23 cellular contexts compared by ENCODE assay signal in the genomic region with DNA sequence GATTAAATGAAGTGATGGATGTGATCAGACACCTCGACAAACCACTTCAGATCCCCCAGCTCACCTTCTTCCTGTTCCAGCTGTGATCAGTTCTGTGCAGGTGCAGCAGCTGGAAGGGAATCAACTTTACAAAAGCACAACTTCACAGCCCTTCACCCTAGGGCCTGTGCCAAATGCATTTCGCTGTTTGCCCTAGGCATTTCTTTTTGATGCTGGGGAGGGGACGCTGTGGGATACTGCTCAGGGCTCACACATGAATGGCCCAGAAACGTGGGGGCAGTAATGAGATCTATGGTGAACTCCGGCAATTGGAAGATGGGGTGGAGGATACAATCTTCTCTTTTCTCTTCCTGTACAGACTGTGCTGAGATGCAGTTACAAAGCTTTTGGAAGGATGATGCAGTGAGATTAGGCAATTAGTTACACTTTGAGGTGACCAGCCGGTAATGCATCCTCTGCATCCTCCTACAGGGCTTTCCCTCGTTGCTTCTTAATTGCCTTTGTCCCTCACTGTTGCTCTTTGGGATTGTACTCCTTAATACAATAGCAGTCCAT.
A peak's percentile ranks its signal among the peaks of the same experiment; 100 is the strongest.
DNase-seq lines count a peak whose midpoint lies in the region; ATAC-seq and TF ChIP-seq lines count a peak whose summit lies in the region.
"Had no signal": no experiment of that assay in that cellular context is flagged by ENCODE, and none has a peak within 500 bp of the region (broad histone marks: within the 10 kb centered on the region; RNA-seq: fewer than 3 reads in every experiment).

No MANE protein-coding gene starts in this region.

- H3K27ac Mint-ChIP-seq in WTC11, result no peak overlapping the region
- H3K27ac Mint-ChIP-seq: CD4-positive, alpha-beta T cell had no signal

- no peaks in the 10 kb centered on the region for H3K9me3 Mint-ChIP-seq in WTC11
- H3K9me3 Mint-ChIP-seq: CD4-positive, alpha-beta T cell had no signal

- H3K27ac ChIP-seq in trophoblast cell (ENCODE audit: low read depth, low read length), result no peak overlapping the region
- no peak overlapping the region for H3K27ac ChIP-seq in mammary epithelial cell (ENCODE audit: insufficient read depth, low read depth, low read length)
- H3K27ac ChIP-seq: 22Rv1, BLaER1 had no signal

- no TSS peak for BruUV-seq in mammary epithelial cell (replicated peaks; lab: Mats Ljungman, UMichigan)

- no peak overlapping the region for H2BK5ac ChIP-seq in trophoblast cell (ENCODE audit: low read depth, low read length, poor library complexity)

- intact Hi-C loops in mammary epithelial cell (cut with micrococcal nuclease), result no loop called here

- POLR2A ChIA-PET in WTC11 (lab: Charles Lee), result interaction anchor here (0.6 kb wide), 1 partner anchor 1360 kb away, joined by 5 read pairs; no protein-coding TSS in a partner anchor

- no peaks in the 10 kb centered on the region for H4K20me1 ChIP-seq in mammary epithelial cell (ENCODE audit: insufficient read depth, low read length)
- H4K20me1 ChIP-seq: BLaER1 had no signal

- dilution Hi-C loops in mammary epithelial cell (cut with HindIII; ENCODE audit: low sequenced_read_pairs), result no loop called here

- no peaks in the 10 kb centered on the region for H3K79me1 ChIP-seq in trophoblast cell (ENCODE audit: low read length)

- H3K14ac ChIP-seq in trophoblast cell (ENCODE audit: low read length), result no peak overlapping the region

- H2AFZ ChIP-seq in trophoblast cell (ENCODE audit: insufficient read depth, low read length, poor library complexity), result no peak overlapping the region
- H2AFZ ChIP-seq in mammary epithelial cell (ENCODE audit: low read depth, low read length), result no peak overlapping the region

- no peaks in the 10 kb centered on the region for H3K27me3 Mint-ChIP-seq in WTC11 (ENCODE audit: low read depth)
- H3K27me3 Mint-ChIP-seq: CD4-positive, alpha-beta T cell had no signal

- H3K4ac ChIP-seq in trophoblast cell (ENCODE audit: low read depth, low read length), result no peak overlapping the region

- no peaks in the 10 kb centered on the region for H3K9me3 ChIP-seq in trophoblast cell (ENCODE audit: insufficient read depth, low read depth, low read length)
- H3K9me3 ChIP-seq in mammary epithelial cell (replicated peaks; ENCODE audit: insufficient read depth, low read length), result no peaks in the 10 kb centered on the region
- H3K9me3 ChIP-seq: BLaER1, Caco-2 had no signal

- no peak overlapping the region for H4K91ac ChIP-seq in trophoblast cell (ENCODE audit: low read depth, low read length)

- H4K8ac ChIP-seq in trophoblast cell (ENCODE audit: low read depth, low read length), result no peak overlapping the region

- no peak overlapping the region for H3K4me2 ChIP-seq in trophoblast cell (ENCODE audit: low read length)
- no peak overlapping the region for H3K4me2 ChIP-seq in mammary epithelial cell (ENCODE audit: insufficient read depth, low read depth, low read length)
- H3K4me2 ChIP-seq: BLaER1 had no signal

- H2BK12ac ChIP-seq in trophoblast cell (ENCODE audit: low read length), result no peak overlapping the region

- no peaks in the 10 kb centered on the region for H3K4me1 ChIP-seq in trophoblast cell (ENCODE audit: control insufficient read depth in 1 of 2, insufficient read depth in 2 of 2, low read length in 2 of 2)
- no peaks in the 10 kb centered on the region for H3K4me1 ChIP-seq in mammary epithelial cell (ENCODE audit: insufficient read depth, low read length)
- H3K4me1 ChIP-seq: BLaER1 had no signal

- peaks cover 14% of the 10 kb centered on the region for H3K4me1 Mint-ChIP-seq in WTC11

- H2AK5ac ChIP-seq in trophoblast cell (ENCODE audit: low read length), result no peak overlapping the region

- H2BK120ac ChIP-seq in trophoblast cell (ENCODE audit: insufficient read depth, low read length, poor library complexity), result no peak overlapping the region

- CTCF ChIA-PET in WTC11 (lab: Charles Lee) (no interaction called here), mammary epithelial cell (lab: Charles Lee; ENCODE audit: low non-redundant PET) (no interaction called here)

- DNase-seq in NCI-H1417 (lab: John Stamatoyannopoulos, UW) (peak in 2 of 3 experiments; percentile 19 to 55), NCI-H1417 treated with DMSO at 0.1 percent for 48 hours (lab: John Stamatoyannopoulos, UW) (no peak), NCI-H345 (lab: John Stamatoyannopoulos, UW) (peak; percentile 37), WTC11 (ENCODE audit: low spot score) (peak; percentile 11), trophoblast cell (no peak), mammary epithelial cell (no peak), omental fat pad (ENCODE audit: low spot score) (no peak), kidney glomerular epithelial cell (lab: John Stamatoyannopoulos, UW) (no peak)
- DNase-seq: ACHN; Caco-2; CD4-positive, alpha-beta T cell; DMS 273 treated with DMSO at 0.1 percent for 48 hours; DND-41; HCEC 1CT; Kasumi-1; NCI-H1048; NCI-H1436 treated with DMSO at 0.1 percent for 48 hours; NCI-H2029; NCI-H2171; NCI-H446 treated with DMSO at 0.1 percent for 48 hours had no signal

- no peaks in the 10 kb centered on the region for H3K79me2 ChIP-seq in trophoblast cell (ENCODE audit: control insufficient read depth, insufficient read depth, low read length, poor library complexity)
- no peaks in the 10 kb centered on the region for H3K79me2 ChIP-seq in mammary epithelial cell (ENCODE audit: insufficient read depth, low read length)

- TF ChIP-seq CTCF in WTC11 (IDR thresholded peaks at IDR 0.05) (no peak), mammary epithelial cell (conservative IDR thresholded peaks at IDR 0.05 in 1 of 2, IDR thresholded peaks at IDR 0.05 in 1 of 2; ENCODE audit: extremely low read depth in 1 of 2, insufficient read depth in 1 of 2, low read depth in 1 of 2, low read length in 2 of 2) (no peak), omental fat pad (IDR thresholded peaks at IDR 0.05) (no peak)

- no peak overlapping the region for H3K9ac ChIP-seq in trophoblast cell (ENCODE audit: low read length)
- no peak overlapping the region for H3K9ac ChIP-seq in mammary epithelial cell (ENCODE audit: insufficient read depth, low read length)
- H3K9ac ChIP-seq: BLaER1 had no signal

- peak overlapping the region; percentile 9 for H3K23ac ChIP-seq in trophoblast cell (ENCODE audit: low read length)

- H3K4me3 ChIP-seq in trophoblast cell (ENCODE audit: low read depth, low read length), result no peak overlapping the region
- H3K4me3 ChIP-seq in mammary epithelial cell (replicated peaks in 1 of 3; ENCODE audit: insufficient read depth in 1 of 3, low read depth in 2 of 3, low read length in 3 of 3), result no peak overlapping the region
- H3K4me3 ChIP-seq: BLaER1 had no signal

- H3K4me3 Mint-ChIP-seq in WTC11, result no peak overlapping the region
- H3K4me3 Mint-ChIP-seq: CD4-positive, alpha-beta T cell had no signal

- H3K36me3 ChIP-seq in trophoblast cell (ENCODE audit: control insufficient read depth in 1 of 2, insufficient read depth in 2 of 2, low read length in 2 of 2) (no peaks in the 10 kb centered on the region), mammary epithelial cell (ENCODE audit: insufficient read depth, low read length) (no peaks in the 10 kb centered on the region)
- H3K36me3 ChIP-seq: BLaER1 had no signal

- no CpG with 5 or more reads among the region's 7 CpGs for WGBS in trophoblast cell (ENCODE audit: extremely low coverage, insufficient coverage, insufficient read length)
- 37% methylated on average over 7 of the region's 7 CpGs for WGBS in mammary epithelial cell (ENCODE audit: low coverage, missing lambda C conversion rate)

- H3K18ac ChIP-seq in trophoblast cell (ENCODE audit: low read length), result no peak overlapping the region

- ATAC-seq in WTC11, result peak; percentile 89
- ATAC-seq in omental fat pad (ENCODE audit: low FRiP score), result no peak
- ATAC-seq: Right ventricle myocardium inferior had no signal

- H4K12ac ChIP-seq in trophoblast cell (ENCODE audit: low read depth, low read length), result no peak overlapping the region

- no peaks in the 10 kb centered on the region for H3K36me3 Mint-ChIP-seq in WTC11

- no peaks in the 10 kb centered on the region for H3K27me3 ChIP-seq in trophoblast cell (ENCODE audit: insufficient read depth, low read length)
- peaks cover 2% of the 10 kb centered on the region for H3K27me3 ChIP-seq in mammary epithelial cell (ENCODE audit: insufficient read depth, low read length)
- H3K27me3 ChIP-seq: BLaER1 had no signal

- in situ Hi-C loops in mammary epithelial cell (cut with MboI; ENCODE audit: low sequenced_read_pairs in 2 of 2), result no loop called here

TF ChIP-seq in WTC11, 78 proteins besides CTCF, POLR2A, EP300 and RAD21:
- TF ChIP-seq ZNF138 (CRISPR knock-in tag; conservative IDR thresholded peaks at IDR 0.05) (no peak), CREB1 (CRISPR knock-in tag; IDR thresholded peaks at IDR 0.05) (no peak)

Comparison
In these comparisons a context has a peak if more than half of its experiments do, and no peak if none do; other contexts are left out.
1. DNase-seq: peak in NCI-H1417 (2 of 3), NCI-H345 (single experiment) and WTC11 (single experiment); none in NCI-H1417 treated with DMSO at 0.1 percent for 48 hours (single experiment), trophoblast cell (0 of 2), mammary epithelial cell (single experiment), omental fat pad (single experiment) and kidney glomerular epithelial cell (single experiment).